ENCODE assay signal across 8 cellular contexts in the genomic region with DNA sequence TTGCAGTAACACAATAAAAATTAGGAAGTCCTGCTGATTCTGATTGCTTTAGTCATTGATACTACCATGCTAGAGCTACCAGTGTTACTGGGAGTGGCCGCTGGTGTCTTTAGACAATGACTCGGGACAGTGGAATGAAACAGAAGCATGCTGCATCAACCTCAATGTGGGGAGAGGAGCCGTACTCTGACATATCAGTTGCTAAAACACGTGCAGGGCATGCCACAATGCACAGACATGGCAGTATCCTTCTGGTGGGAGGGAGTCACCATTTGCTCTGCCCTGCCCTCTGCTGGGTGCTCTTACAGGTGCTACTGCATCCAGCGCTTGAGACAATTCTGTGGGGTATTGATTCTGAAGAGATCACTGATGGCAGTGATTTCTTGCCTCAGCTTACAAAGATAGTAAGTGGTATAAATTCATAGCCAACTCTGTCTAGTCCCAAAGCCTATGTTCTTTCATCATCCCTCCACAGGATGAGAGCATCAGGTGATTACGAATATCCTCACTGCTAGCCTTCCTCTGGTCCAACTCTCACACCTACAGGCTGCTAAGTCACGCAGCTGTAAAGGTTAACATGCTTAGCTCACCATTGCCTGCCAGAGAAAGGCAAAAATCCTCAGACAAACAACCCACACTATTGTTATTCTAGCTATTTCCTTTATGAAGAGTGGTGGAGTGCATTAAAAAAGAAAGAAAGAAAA. TPM values are rescaled to one million over a fixed set of nuclear protein-coding genes. Genes with fewer than 3 reads are reported as not detected.
DNase-seq lines count a peak whose midpoint lies in the region; ATAC-seq and TF ChIP-seq lines count a peak whose summit lies in the region.

No MANE protein-coding gene starts in this region.

- no peak for TF ChIP-seq EP300 in sigmoid colon (IDR thresholded peaks at IDR 0.05)

- H3K4me3 ChIP-seq in KMS-11 (IDR thresholded peaks at IDR 0.05; ENCODE audit: insufficient read depth, low read depth, low read length) (no peak overlapping the region), brain microvascular endothelial cell (ENCODE audit: low read depth, low read length) (no peak overlapping the region), sigmoid colon (no peak overlapping the region)

- H3K36me3 ChIP-seq in KMS-11 (ENCODE audit: insufficient read depth) (no peaks in the 10 kb centered on the region), brain microvascular endothelial cell (replicated peaks) (peaks cover 11% of the 10 kb centered on the region), sigmoid colon (peaks cover 0 to 61% (median 13%) of the 10 kb centered on the region in 4 donors)

- DNase-seq in Calu3: peak; percentile 36
- peak; percentile 17 to 51 for DNase-seq in SW 1271 (lab: John Stamatoyannopoulos, UW)
- peak; percentile 89 for DNase-seq in brain microvascular endothelial cell
- DNase-seq in kidney tubule cell (ENCODE audit: low spot score): peak; percentile 95
- DNase-seq in stimulated activated CD8-positive, alpha-beta memory T cell treated with anti-CD3 and anti-CD28 coated beads, Interleukin-4, amount 100 ng/mL, for 48 hours: peak; percentile 66
- no peak for DNase-seq in sigmoid colon

- no peak for TF ChIP-seq POLR2A in sigmoid colon (IDR thresholded peaks at IDR 0.05)

- H3K27ac ChIP-seq in KMS-11: no peak overlapping the region
- H3K27ac ChIP-seq in brain microvascular endothelial cell: no peak overlapping the region
- no peak overlapping the region for H3K27ac ChIP-seq in sigmoid colon

- H3K4me1 ChIP-seq in KMS-11 (ENCODE audit: low read depth, poor library complexity, severe bottlenecking) (peaks cover 7% of the 10 kb centered on the region), sigmoid colon (no peaks in the 10 kb centered on the region)

- H3K9me3 Mint-ChIP-seq in Calu3 (ENCODE audit: low read depth, unreplicated experiment): no peaks in the 10 kb centered on the region

- no peaks in the 10 kb centered on the region for H3K36me3 Mint-ChIP-seq in Calu3 (ENCODE audit: insufficient read depth, unreplicated experiment)

- H3K9me3 ChIP-seq in sigmoid colon: no peaks in the 10 kb centered on the region

- no peaks in the 10 kb centered on the region for H4K20me1 ChIP-seq in KMS-11 (ENCODE audit: insufficient read depth)

- no peak overlapping the region for H3K27ac Mint-ChIP-seq in Calu3 (ENCODE audit: unreplicated experiment)

- H3K79me2 ChIP-seq in KMS-11 (ENCODE audit: insufficient read depth, low read depth): no peaks in the 10 kb centered on the region

- BruUV-seq in Calu3 (replicated peaks; lab: Mats Ljungman, UMichigan): no TSS peak

- intact Hi-C loops in Calu3 (cut with micrococcal nuclease; ENCODE audit: unreplicated experiment): no loop called here
- intact Hi-C loops in sigmoid colon (cut with DNase I): no loop called here

- H3K27me3 Mint-ChIP-seq in Calu3 (ENCODE audit: unreplicated experiment): no peaks in the 10 kb centered on the region

- H3K9ac ChIP-seq in KMS-11: no peak overlapping the region

- no peak overlapping the region for H2AFZ ChIP-seq in KMS-11 (ENCODE audit: low read depth)

- no peak overlapping the region for H3K4me3 Mint-ChIP-seq in Calu3 (ENCODE audit: low read depth, unreplicated experiment)

- no peaks in the 10 kb centered on the region for H3K4me1 Mint-ChIP-seq in Calu3 (ENCODE audit: low read depth, unreplicated experiment)

- WGBS in sigmoid colon, 2 donors: 76 to 78% methylated on average over 7 of the region's 7 CpGs

- H3K27me3 ChIP-seq in KMS-11 (ENCODE audit: insufficient read depth, low read depth) (no peaks in the 10 kb centered on the region), brain microvascular endothelial cell (replicated peaks) (no peaks in the 10 kb centered on the region), sigmoid colon (no peaks in the 10 kb centered on the region)

- peak; percentile 71 for ATAC-seq in GM19452 (IDR thresholded peaks at IDR 0.05; ENCODE audit: unreplicated experiment)

- in situ Hi-C loops in brain microvascular endothelial cell (cut with HindIII; ENCODE audit: low pct_ligation_motif_present, low sequenced_read_pairs): no loop called here

- no peak overlapping the region for H3K4me2 ChIP-seq in KMS-11

- TF ChIP-seq CTCF in Calu3 (IDR thresholded peaks at IDR 0.05; ENCODE audit: unreplicated experiment) (peak; percentile 36), KMS-11 (conservative IDR thresholded peaks at IDR 0.05; ENCODE audit: low read depth, low read length) (peak; percentile 53), brain microvascular endothelial cell (IDR thresholded peaks at IDR 0.05; ENCODE audit: low read depth, low read length, missing control alignments) (peak; percentile 93), sigmoid colon (IDR thresholded peaks at IDR 0.05) (peak in 2 of 4 experiments; percentile 8 to 20)

- CTCF ChIA-PET in Calu3 (lab: Charles Lee): no interaction called here

RNA-seq across cellular contexts. Expression of a gene that starts 43.7 kb away (rescaled TPM):
- not detected in 2 replicates for total RNA-seq in Calu3 (2022)
- 1 to 10 TPM; 2.3 to 9.6 (median 5.6) TPM for total RNA-seq in sigmoid colon
- polyA plus RNA-seq in sigmoid colon: 1 to 10 TPM; 1.4 to 3.8 (median 1.8) TPM
